In the genomic region with DNA sequence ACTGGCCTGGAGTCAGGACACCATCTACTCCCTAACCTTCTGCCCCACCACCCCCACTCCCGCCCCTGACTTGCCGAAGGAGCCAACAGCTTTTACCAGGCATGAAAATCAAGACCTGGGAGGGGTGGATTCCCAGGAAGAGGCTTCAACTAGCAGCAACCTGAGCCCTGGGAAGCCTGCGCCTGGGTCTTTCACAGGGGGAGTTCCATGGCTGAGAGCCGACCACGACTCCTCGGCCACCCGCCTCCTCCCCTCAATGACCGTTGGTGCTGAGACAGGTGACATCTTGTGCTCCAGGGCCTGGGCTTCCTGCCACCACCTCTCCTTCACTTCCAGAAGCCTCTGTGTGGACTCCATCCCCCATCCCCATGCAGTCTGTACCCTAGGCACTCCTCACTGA, we compare ENCODE assay signal across 24 cellular contexts. TPM values are rescaled to one million over a fixed set of nuclear protein-coding genes. Genes with fewer than 3 reads are reported as not detected.
"Had no signal": no experiment of that assay in that cellular context is flagged by ENCODE, and none has a peak within 500 bp of the region (broad histone marks: within the 10 kb centered on the region; RNA-seq: fewer than 3 reads in every experiment).

No MANE protein-coding gene starts in this region.

- H3K36me3 ChIP-seq: Peyer's patch, SJCRH30 had no signal

- H3K9me3 ChIP-seq: Peyer's patch, SJCRH30 had no signal

- H3K27ac Mint-ChIP-seq: IgD-negative memory B cell had no signal

- H3K4me3 ChIP-seq: K562, PC-9, Peyer's patch, SJCRH30 had no signal

- H2AFZ ChIP-seq: PC-9 had no signal

- DNase-seq: Kasumi-1; MM.1S; NCI-H1092 treated with DMSO at 0.1 percent for 48 hours; NCI-H1436; NCI-H187; NCI-H2081; NCI-H2107; NCI-H2227 treated with DMSO at 0.1 percent for 48 hours; NCI-H524; NCI-H526 treated with DMSO at 0.1 percent for 48 hours; NCI-H748 treated with DMSO at 0.1 percent for 48 hours; NK-92 treated with Interleukin-12 subunit alpha and Interleukin-12 subunit beta, amount 100 ng/mL, for 24 hours; PC-9; Peyer's patch; SHP77 treated with DMSO at 0.1 percent for 48 hours; SJCRH30; T-helper 1 cell had no signal

- H3K27me3 ChIP-seq: Peyer's patch had no signal

- H3K27ac ChIP-seq: HL-60, KMS-11, PC-9, Peyer's patch, SJCRH30 had no signal

- H3K36me3 Mint-ChIP-seq: IgD-negative memory B cell had no signal

- H3K9ac ChIP-seq: KMS-11 had no signal

- H3K4me2 ChIP-seq: KMS-11, PC-9 had no signal

- H3K4me1 ChIP-seq: Peyer's patch, SJCRH30 had no signal

RNA-seq across cellular contexts. Expression of gene BARX1, which starts 37.1 kb away (rescaled TPM):
- total RNA-seq: OCI-LY7, PC-9, Peyer's patch, Right ventricle myocardium inferior, RPMI7951, SJCRH30 had no signal
- polyA plus RNA-seq: K562 had no signal
